ENCODE assay signal across 22 cellular contexts in the genomic region with DNA sequence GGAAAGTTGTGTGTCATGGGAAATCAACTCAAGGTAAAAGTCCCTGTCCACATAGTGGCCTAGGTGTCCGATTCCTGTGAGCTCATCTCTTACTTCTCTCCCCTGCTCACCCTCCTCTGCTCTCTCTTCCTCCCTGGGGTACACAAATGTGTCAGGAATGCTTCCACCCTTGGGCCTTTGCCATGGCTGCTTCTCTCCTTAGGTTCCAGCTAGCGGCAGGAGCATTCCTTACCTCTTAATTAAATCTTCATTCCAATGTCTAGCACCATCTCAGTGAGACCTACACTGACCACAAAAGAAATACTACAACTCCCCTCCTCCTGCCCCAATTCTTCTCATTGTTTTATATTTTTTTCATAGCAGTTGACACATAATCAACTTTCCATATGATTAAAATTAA.
DNase-seq lines count a peak whose midpoint lies in the region; ATAC-seq and TF ChIP-seq lines count a peak whose summit lies in the region.
"Had no signal": no experiment of that assay in that cellular context is flagged by ENCODE, and none has a peak within 500 bp of the region (broad histone marks: within the 10 kb centered on the region; RNA-seq: fewer than 3 reads in every experiment).

No MANE protein-coding gene starts in this region.

- H3K27me3 Mint-ChIP-seq in MCF 10A (ENCODE audit: insufficient read depth, unreplicated experiment): peaks cover 48% of the 10 kb centered on the region
- H3K27me3 Mint-ChIP-seq: stimulated activated naive CD8-positive, alpha-beta T cell treated with anti-CD3 and anti-CD28 coated beads, Interleukin-15, Interleukin-2, amounts not matched to agents 100 ng/mL and 50 ng/mL, for 24 hours had no signal

- H3K4me1 ChIP-seq in mammary epithelial cell (ENCODE audit: insufficient read depth, low read length) (peaks cover 11% of the 10 kb centered on the region), foreskin keratinocyte (peaks cover 6% of the 10 kb centered on the region), aorta (ENCODE audit: control insufficient read depth in 1 of 2, insufficient read depth in 2 of 2, low read length in 2 of 2) (no peaks in the 10 kb centered on the region)
- H3K4me1 ChIP-seq: HAP-1 had no signal

- no peak overlapping the region for H3K27ac Mint-ChIP-seq in MCF 10A (ENCODE audit: low read depth, unreplicated experiment)
- H3K27ac Mint-ChIP-seq: activated T-helper 2 cell treated with anti-CD3 and anti-CD28 coated beads, Interferon-gamma antibody, Interleukin-2, Interleukin-4, amounts not matched to agents 10 μg/mL and 5 μg/mL and 100 μg/mL, durations not matched to agents 14 hours and 24 hours and 36 hours; immature natural killer cell; nephron progenitor cell; stimulated activated naive CD8-positive, alpha-beta T cell treated with anti-CD3 and anti-CD28 coated beads, Interleukin-15, Interleukin-2, amounts not matched to agents 100 ng/mL and 50 ng/mL, for 24 hours; T-helper 2 cell treated with Interferon-gamma antibody and Interleukin-4, amounts not matched to agents 5 μg/mL and 100 μg/mL, for 36 hours; type B pancreatic cell had no signal

- no peak overlapping the region for H3K4me2 ChIP-seq in mammary epithelial cell (ENCODE audit: insufficient read depth, low read depth, low read length)

- H2AFZ ChIP-seq in mammary epithelial cell (ENCODE audit: low read depth, low read length): peak overlapping the region; percentile 56

- H3K4me3 Mint-ChIP-seq in MCF 10A (ENCODE audit: unreplicated experiment): no peak overlapping the region
- H3K4me3 Mint-ChIP-seq: immature natural killer cell; nephron progenitor cell; stimulated activated naive CD8-positive, alpha-beta T cell treated with anti-CD3 and anti-CD28 coated beads, Interleukin-15, Interleukin-2, amounts not matched to agents 100 ng/mL and 50 ng/mL, for 24 hours; T-helper 2 cell treated with Interferon-gamma antibody and Interleukin-4, amounts not matched to agents 5 μg/mL and 100 μg/mL, for 36 hours; type B pancreatic cell had no signal

- BruUV-seq in mammary epithelial cell (replicated peaks; lab: Mats Ljungman, UMichigan): no TSS peak
- no TSS peak for BruUV-seq in MCF 10A (replicated peaks; lab: Mats Ljungman, UMichigan)

- no peaks in the 10 kb centered on the region for H3K9me3 Mint-ChIP-seq in MCF 10A (ENCODE audit: unreplicated experiment)
- H3K9me3 Mint-ChIP-seq: activated T-helper 2 cell treated with anti-CD3 and anti-CD28 coated beads, Interferon-gamma antibody, Interleukin-2, Interleukin-4, amounts not matched to agents 10 μg/mL and 5 μg/mL and 100 μg/mL, durations not matched to agents 14 hours and 24 hours and 36 hours; nephron progenitor cell; T-helper 2 cell treated with Interferon-gamma antibody and Interleukin-4, amounts not matched to agents 5 μg/mL and 100 μg/mL, for 36 hours had no signal

- no peaks in the 10 kb centered on the region for H3K27me3 ChIP-seq in mammary epithelial cell (ENCODE audit: insufficient read depth, low read length)
- no peaks in the 10 kb centered on the region for H3K27me3 ChIP-seq in foreskin keratinocyte
- H3K27me3 ChIP-seq in aorta (ENCODE audit: control insufficient read depth in 1 of 2, insufficient read depth in 2 of 2, low read length in 1 of 2): no peaks in the 10 kb centered on the region

- CTCF ChIA-PET in mammary epithelial cell (lab: Charles Lee; ENCODE audit: low non-redundant PET) (interaction anchor here (0.7 kb wide), 1 partner anchor 453 kb away, joined by 7 read pairs; no protein-coding TSS in a partner anchor), MCF 10A (lab: Yijun Ruan, JAX) (no interaction called here)

- H3K36me3 Mint-ChIP-seq in MCF 10A (ENCODE audit: insufficient read depth, unreplicated experiment): no peaks in the 10 kb centered on the region
- H3K36me3 Mint-ChIP-seq: immature natural killer cell, type B pancreatic cell had no signal

- in situ Hi-C loops in mammary epithelial cell (cut with MboI; ENCODE audit: low sequenced_read_pairs in 2 of 2): no loop called here

- H3K9ac ChIP-seq in mammary epithelial cell (ENCODE audit: insufficient read depth, low read length): no peak overlapping the region

- peaks cover 9% of the 10 kb centered on the region for H3K4me1 Mint-ChIP-seq in MCF 10A (ENCODE audit: insufficient read depth, unreplicated experiment)
- H3K4me1 Mint-ChIP-seq: immature natural killer cell, nephron progenitor cell had no signal

- no peaks in the 10 kb centered on the region for H3K79me2 ChIP-seq in mammary epithelial cell (ENCODE audit: insufficient read depth, low read length)

- no peaks in the 10 kb centered on the region for H4K20me1 ChIP-seq in mammary epithelial cell (ENCODE audit: insufficient read depth, low read length)

- H3K4me3 ChIP-seq in mammary epithelial cell (replicated peaks in 1 of 3; ENCODE audit: insufficient read depth in 1 of 3, low read depth in 2 of 3, low read length in 3 of 3) (no peak overlapping the region), aorta (ENCODE audit: low read length in 2 of 2) (no peak overlapping the region)
- H3K4me3 ChIP-seq: HAP-1 had no signal

- dilution Hi-C loops in mammary epithelial cell (cut with HindIII; ENCODE audit: low sequenced_read_pairs): no loop called here

- intact Hi-C loops in mammary epithelial cell (cut with micrococcal nuclease) (no loop called here), MCF 10A (cut with micrococcal nuclease) (no loop called here), aorta (cut with DNase I) (no loop called here)

- peak; percentile 37 for ATAC-seq in foreskin keratinocyte
- no peak for ATAC-seq in GM21447 (IDR thresholded peaks at IDR 0.05; ENCODE audit: unreplicated experiment)
- no peak for ATAC-seq in aorta (ENCODE audit: low FRiP score)
- ATAC-seq: activated CD4-positive, CD25-positive, alpha-beta regulatory T cell treated with anti-CD3 and anti-CD28 coated beads, Interleukin-2, amount 50 U/mL, for 24 hours had no signal

- TF ChIP-seq CTCF in mammary epithelial cell (conservative IDR thresholded peaks at IDR 0.05 in 1 of 2, IDR thresholded peaks at IDR 0.05 in 1 of 2; ENCODE audit: extremely low read depth in 1 of 2, insufficient read depth in 1 of 2, low read depth in 1 of 2, low read length in 2 of 2) (no peak), MCF 10A (IDR thresholded peaks at IDR 0.05; ENCODE audit: unreplicated experiment) (no peak), foreskin keratinocyte (conservative IDR thresholded peaks at IDR 0.05) (no peak)

- H3K9me3 ChIP-seq in mammary epithelial cell (replicated peaks; ENCODE audit: insufficient read depth, low read length): no peaks in the 10 kb centered on the region
- no peaks in the 10 kb centered on the region for H3K9me3 ChIP-seq in aorta (ENCODE audit: control insufficient read depth, low read length)
- H3K9me3 ChIP-seq: HAP-1 had no signal

- peak; percentile 14 for DNase-seq in mammary epithelial cell
- no peak for DNase-seq in MCF 10A (ENCODE audit: unreplicated experiment)
- DNase-seq in SW 1271 (lab: John Stamatoyannopoulos, UW): peak; percentile 38 to 72
- peak; percentile 14 to 62 for DNase-seq in foreskin keratinocyte
- DNase-seq in SKM-1 (lab: John Stamatoyannopoulos, UW; ENCODE audit: unreplicated experiment): no peak
- DNase-seq in OCI-M1 (lab: John Stamatoyannopoulos, UW): no peak
- DNase-seq in aorta: no peak
- DNase-seq: amniotic stem cell, erythroblast, immature natural killer cell, NCI-H1930, NCI-H510A treated with DMSO at 0.1 percent for 48 hours, nephron progenitor cell, SHP77 had no signal

- WGBS in mammary epithelial cell (ENCODE audit: low coverage, missing lambda C conversion rate): 9% methylated on average over 1 of the region's 2 CpGs
- WGBS in aorta, 2 donors: 55 to 62% methylated on average over 2 of the region's 2 CpGs

- H3K36me3 ChIP-seq in mammary epithelial cell (ENCODE audit: insufficient read depth, low read length) (no peaks in the 10 kb centered on the region), aorta (ENCODE audit: control insufficient read depth in 1 of 2, insufficient read depth in 2 of 2, low read length in 1 of 2) (no peaks in the 10 kb centered on the region)
- H3K36me3 ChIP-seq: HAP-1 had no signal

- H3K27ac ChIP-seq in mammary epithelial cell (ENCODE audit: insufficient read depth, low read depth, low read length) (no peak overlapping the region), foreskin keratinocyte (no peak overlapping the region), aorta (ENCODE audit: low read depth in 1 of 2, low read length in 2 of 2) (no peak overlapping the region)
- H3K27ac ChIP-seq: 22Rv1 had no signal

- POLR2A ChIA-PET in MCF 10A (lab: Yijun Ruan, JAX): no interaction called here

Comparison
In these comparisons a context has a peak if more than half of its experiments do, and no peak if none do; other contexts are left out.
1. DNase-seq: peak in mammary epithelial cell (single experiment), SW 1271 (2 of 2) and foreskin keratinocyte (2 of 2); none in MCF 10A (single experiment), SKM-1 (single experiment), OCI-M1 (single experiment) and aorta (0 of 2).